ENCODE assay signal across 9 cellular contexts in genomic region chr2:197145471-197146056, GRCh38.
DNase-seq lines count a peak whose midpoint lies in the region; ATAC-seq, FAIRE-seq and TF ChIP-seq lines count a peak whose summit lies in the region.
"Had no signal": no experiment of that assay in that cellular context is flagged by ENCODE, and none has a peak within 500 bp of the region (broad histone marks: within the 10 kb centered on the region; RNA-seq: fewer than 3 reads in every experiment).

No MANE protein-coding gene starts in this region.

- ATAC-seq in GM19043 (IDR thresholded peaks at IDR 0.05; ENCODE audit: low read depth, unreplicated experiment) (peak; percentile 96), HG03139 (IDR thresholded peaks at IDR 0.05; ENCODE audit: unreplicated experiment) (peak; percentile 98)
- ATAC-seq: HCT116 had no signal

- TF ChIP-seq POLR2A in H54 (IDR thresholded peaks at IDR 0.05; ENCODE audit: low read depth, low read length): no peak

- H3K27ac ChIP-seq in layer of hippocampus (ENCODE audit: low read depth, low read length): peak overlapping the region; percentile 72

- no peaks in the 10 kb centered on the region for H3K27me3 ChIP-seq in layer of hippocampus (ENCODE audit: control insufficient read depth, insufficient read depth, low read length)

- FAIRE-seq in H54 (lab: Jason Lieb, UNC): no peak

- peak; percentile 29 for DNase-seq in CMK (ENCODE audit: low read depth)
- peak; percentile 93 for DNase-seq in OCI-M1 (lab: John Stamatoyannopoulos, UW)
- no peak for DNase-seq in LoVo (ENCODE audit: low spot score)
- DNase-seq in H54 (ENCODE audit: insufficient read length, low spot score): no peak
- no peak for DNase-seq in cerebellar nuclear complex (lab: John Stamatoyannopoulos, UW)

Comparison
In these comparisons a context has a peak if more than half of its experiments do, and no peak if none do; other contexts are left out.
1. DNase-seq: peak in CMK (single experiment) and OCI-M1 (single experiment); none in LoVo (single experiment), H54 (single experiment) and cerebellar nuclear complex (0 of 2).